Comparison of ENCODE assay signal across 7 cellular contexts in the genomic region with DNA sequence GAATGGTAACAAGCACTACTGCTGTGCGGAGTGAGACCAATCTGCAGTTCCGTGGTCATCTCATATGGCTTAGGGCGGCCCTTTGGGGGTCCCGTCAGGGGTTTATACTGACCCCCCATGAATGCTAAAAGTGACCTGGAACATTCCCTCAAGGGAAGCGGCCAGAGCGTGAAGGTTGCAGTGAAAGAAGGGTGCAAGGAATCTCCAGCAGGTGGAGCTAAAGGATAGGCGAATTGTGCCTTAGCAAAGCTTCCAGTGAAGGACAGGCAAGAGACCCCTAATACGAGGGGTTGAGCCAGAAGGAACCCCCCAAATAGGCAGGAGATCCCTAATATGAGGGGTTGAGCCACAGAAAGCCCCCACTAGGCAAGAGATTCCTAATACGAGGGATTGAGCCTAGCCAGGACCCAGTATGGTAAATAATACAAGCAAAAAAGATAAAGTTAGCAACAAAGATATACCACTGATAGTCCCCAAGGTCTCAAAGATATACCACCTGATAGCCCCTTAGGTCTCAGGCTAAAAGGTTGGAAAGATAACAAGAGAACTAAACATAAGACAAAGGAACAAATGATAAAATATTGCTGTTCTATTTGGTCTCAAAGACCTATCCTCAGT. TPM values are rescaled to one million over a fixed set of nuclear protein-coding genes. Genes with fewer than 3 reads are reported as not detected.
DNase-seq lines count a peak whose midpoint lies in the region; ATAC-seq and TF ChIP-seq lines count a peak whose summit lies in the region.

No MANE protein-coding gene starts in this region.

- H3K36me3 ChIP-seq in GM06990 (ENCODE audit: control insufficient read depth, insufficient read depth, low read length) (peaks cover 11% of the 10 kb centered on the region), MM.1S (replicated peaks; ENCODE audit: insufficient read depth, low read length) (no peaks in the 10 kb centered on the region), iPS DF 6.9 (ENCODE audit: control insufficient read depth, insufficient read depth, low read length) (peaks cover 32% of the 10 kb centered on the region)

- no peak overlapping the region for H3K27ac Mint-ChIP-seq in T-cell

- H2AFZ ChIP-seq in MM.1S (ENCODE audit: low read length), result no peak overlapping the region

- in situ Hi-C loops in astrocyte of the spinal cord (cut with HindIII; ENCODE audit: low sequenced_read_pairs), result no loop called here

- H3K9me3 Mint-ChIP-seq in T-cell, result no peaks in the 10 kb centered on the region

- H3K27ac ChIP-seq in MM.1S (ENCODE audit: low read length) (no peak overlapping the region), iPS DF 6.9 (ENCODE audit: low read length) (no peak overlapping the region)

- H3K4me1 Mint-ChIP-seq in T-cell, result peaks cover 18 to 25% (median 19%) of the 10 kb centered on the region in 3 donors

- no peak overlapping the region for H3K4me2 ChIP-seq in MM.1S (ENCODE audit: low read depth, low read length)

- no peak overlapping the region for H3K9ac ChIP-seq in MM.1S (ENCODE audit: low read length)

- H3K79me2 ChIP-seq in MM.1S (ENCODE audit: low read length), result no peaks in the 10 kb centered on the region

- CTCF ChIA-PET in T-cell (lab: Charles Lee), result interaction anchor here (0.6 to 3.8 kb wide), 5 partner anchors 128 to 277 kb away, joined by 3 to 38 read pairs (median 6); no protein-coding TSS in a partner anchor

- POLR2A ChIA-PET in T-cell (lab: Charles Lee), result interaction anchor here in 1 of 2 donors (0.5 kb wide), 1 partner anchor 463 kb away, joined by 3 read pairs; no protein-coding TSS in a partner anchor

- H3K36me3 Mint-ChIP-seq in T-cell, result no peaks in the 10 kb centered on the region

- no peaks in the 10 kb centered on the region for H3K27me3 ChIP-seq in GM06990 (replicated peaks; ENCODE audit: control insufficient read depth, insufficient read depth, low read length)
- H3K27me3 ChIP-seq in MM.1S (replicated peaks; ENCODE audit: insufficient read depth, low read length), result no peaks in the 10 kb centered on the region
- H3K27me3 ChIP-seq in iPS DF 6.9 (ENCODE audit: control insufficient read depth, insufficient read depth, low read length), result no peaks in the 10 kb centered on the region

- no peak overlapping the region for H3K4me3 ChIP-seq in GM06990 (replicated peaks; ENCODE audit: low read depth, low read length)
- no peak overlapping the region for H3K4me3 ChIP-seq in MM.1S (ENCODE audit: low read length)
- no peak overlapping the region for H3K4me3 ChIP-seq in astrocyte of the spinal cord (ENCODE audit: low read depth, low read length)
- no peak overlapping the region for H3K4me3 ChIP-seq in iPS DF 6.9 (ENCODE audit: low read length)

- H3K9me3 ChIP-seq in MM.1S (replicated peaks; ENCODE audit: insufficient read depth, low read length) (no peaks in the 10 kb centered on the region), iPS DF 6.9 (ENCODE audit: control insufficient read depth, insufficient read depth, low read length) (0 out of 2 replicates have a peak, but pooled peaks cover 1% of the 10 kb centered on the region)

- H3K9me2 ChIP-seq in MM.1S (replicated peaks; ENCODE audit: insufficient read depth, low read length), result no peaks in the 10 kb centered on the region

- TF ChIP-seq CTCF in GM06990 (IDR thresholded peaks at IDR 0.05; ENCODE audit: insufficient read depth, low read length, poor library complexity, severe bottlenecking) (peak; percentile 76), MM.1S (IDR thresholded peaks at IDR 0.05; ENCODE audit: low read length) (peak; percentile 81), astrocyte of the spinal cord (IDR thresholded peaks at IDR 0.05; ENCODE audit: low read depth, low read length) (peak; percentile 88)

- no peaks in the 10 kb centered on the region for H4K20me1 ChIP-seq in MM.1S (ENCODE audit: insufficient read depth, low read length)

- no peaks in the 10 kb centered on the region for H3F3A ChIP-seq in MM.1S (ENCODE audit: insufficient read depth, low read length)

- H3K4me3 Mint-ChIP-seq in T-cell, result no peak overlapping the region

- no peaks in the 10 kb centered on the region for H3K4me1 ChIP-seq in MM.1S (ENCODE audit: low read length)
- peaks cover 8% of the 10 kb centered on the region; the same call in 1 of the 2 replicates for H3K4me1 ChIP-seq in iPS DF 6.9 (ENCODE audit: control insufficient read depth, insufficient read depth, low read length)

- ATAC-seq in T-cell (replicated peaks in 1 of 4) (peak in 1 of 4 experiments; percentile 28), GM21529 (IDR thresholded peaks at IDR 0.05; ENCODE audit: unreplicated experiment) (no peak)

- no peak for DNase-seq in GM06990 (ENCODE audit: extremely low read depth, insufficient read length)
- peak; percentile 57 for DNase-seq in MM.1S
- peak in 29 of 34 experiments; percentile 8 to 61 (median 40) for DNase-seq in T-cell
- peak; percentile 54 for DNase-seq in astrocyte of the spinal cord (ENCODE audit: low read depth, low spot score)
- peak; percentile 66 for DNase-seq in iPS DF 6.9 (ENCODE audit: low read depth, low spot score)
- peak; percentile 9 to 20 for DNase-seq in stimulated activated CD4-positive, alpha-beta T cell treated with anti-CD3 and anti-CD28 coated beads, Interleukin-15, amount 100 ng/mL, for 1 hour (ENCODE audit: low read depth in 1 of 2, low spot score in 1 of 2)

- no peaks in the 10 kb centered on the region for H3K27me3 Mint-ChIP-seq in T-cell

- WGBS in iPS DF 6.9 (ENCODE audit: insufficient coverage, insufficient read length), result no CpG with 5 or more reads among the region's 9 CpGs

RNA-seq across cellular contexts. Expression of a gene that starts 27.5 kb away (rescaled TPM):
- 10 to 100 TPM; 15.2 to 38.0 (median 31.8) TPM for total RNA-seq in T-cell

RNA-seq across cellular contexts. Expression of a gene that starts 32.8 kb away (rescaled TPM):
- total RNA-seq in T-cell, result 10 to 100 TPM; 34.4 to 47.6 (median 44.2) TPM

RNA-seq across cellular contexts. Expression of a gene that starts 50.4 kb away (rescaled TPM):
- not detected for total RNA-seq in T-cell

RNA-seq across cellular contexts. Expression of a gene that starts 59.8 kb away (rescaled TPM):
- not detected for total RNA-seq in T-cell
